In the genomic region with DNA sequence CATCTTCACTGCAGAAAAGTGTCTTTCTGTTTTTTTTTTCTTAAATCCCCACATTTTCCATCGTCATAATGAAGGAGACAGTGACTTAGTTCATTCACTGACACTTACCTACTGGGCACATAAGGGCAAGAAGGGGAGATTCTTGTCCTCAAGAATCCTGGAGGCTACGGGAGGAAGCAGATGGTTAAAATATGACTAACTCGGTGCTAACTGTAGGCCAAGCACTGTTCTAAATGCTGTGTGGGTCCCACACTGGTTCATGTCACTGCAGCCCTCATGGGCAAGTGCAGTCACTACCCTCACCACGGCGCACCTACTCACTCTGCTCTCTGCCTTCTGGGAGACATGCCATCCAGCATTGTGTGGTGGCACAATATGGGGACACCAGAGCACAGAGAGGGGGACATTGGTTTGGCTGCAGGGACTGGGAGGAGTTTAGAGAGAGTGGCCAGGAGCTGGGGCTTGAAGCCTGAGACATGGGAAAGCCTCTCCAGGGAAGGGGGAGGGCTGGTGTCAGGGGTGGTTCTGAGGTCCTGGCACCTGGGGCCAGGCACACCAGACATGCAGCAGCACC, we compare ENCODE assay signal across 22 cellular contexts.
DNase-seq lines count a peak whose midpoint lies in the region; ATAC-seq and TF ChIP-seq lines count a peak whose summit lies in the region.
"Had no signal": no experiment of that assay in that cellular context is flagged by ENCODE, and none has a peak within 500 bp of the region (broad histone marks: within the 10 kb centered on the region; RNA-seq: fewer than 3 reads in every experiment).

No MANE protein-coding gene starts in this region.

- no peaks in the 10 kb centered on the region for H3K9me3 ChIP-seq in right atrium auricular region
- H3K9me3 ChIP-seq: BLaER1 treated with 17β-estradiol and CSF1 and Interleukin-3, amounts not matched to agents 10 nM and 100 nM had no signal

- no peak overlapping the region for H3K27ac Mint-ChIP-seq in osteocyte (ENCODE audit: unreplicated experiment)
- H3K27ac Mint-ChIP-seq in activated T-helper 17 cell treated with anti-CD3 and anti-CD28 coated beads, Interleukin-2, amount 50 U/mL, for 72 hours = no peak overlapping the region
- H3K27ac Mint-ChIP-seq: B cell; CD4-positive, alpha-beta T cell; CD8-positive, alpha-beta memory T cell; H9 had no signal

- H3K36me3 Mint-ChIP-seq in osteocyte (ENCODE audit: unreplicated experiment) = no peaks in the 10 kb centered on the region
- no peaks in the 10 kb centered on the region for H3K36me3 Mint-ChIP-seq in activated T-helper 17 cell treated with anti-CD3 and anti-CD28 coated beads, Interleukin-2, amount 50 U/mL, for 72 hours (ENCODE audit: low read depth)
- H3K36me3 Mint-ChIP-seq: CD14-positive monocyte; CD8-positive, alpha-beta memory T cell had no signal

- H3K9me3 Mint-ChIP-seq in osteocyte (ENCODE audit: unreplicated experiment) = peaks cover 8% of the 10 kb centered on the region
- no peaks in the 10 kb centered on the region for H3K9me3 Mint-ChIP-seq in activated T-helper 17 cell treated with anti-CD3 and anti-CD28 coated beads, Interleukin-2, amount 50 U/mL, for 72 hours
- H3K9me3 Mint-ChIP-seq: CD14-positive monocyte; CD4-positive, alpha-beta T cell; CD8-positive, alpha-beta memory T cell; H9 had no signal

- DNase-seq in right atrium auricular region (ENCODE audit: low spot score) = peak; percentile 50
- DNase-seq in Right ventricle myocardium superior = no peak
- DNase-seq in islet precursor cell = peak; percentile 22
- peak; percentile 63 for DNase-seq in osteocyte (ENCODE audit: extremely low spot score, unreplicated experiment)
- no peak for DNase-seq in activated CD8-positive, alpha-beta memory T cell treated with anti-CD3 and anti-CD28 coated beads, Interleukin-2, amount 50 U/mL, for 48 hours
- DNase-seq in GM20000 (ENCODE audit: low spot score) = no peak
- DNase-seq: CD4-positive, alpha-beta T cell; CD8-positive, alpha-beta memory T cell; DMS 273 treated with DMSO at 0.1 percent for 48 hours; DMS79; EL; GDM1; GM23248; H9 had no signal

- no peak overlapping the region for H3K27ac ChIP-seq in right atrium auricular region
- H3K27ac ChIP-seq: 22Rv1; BLaER1 treated with 17β-estradiol and CSF1 and Interleukin-3, amounts not matched to agents 10 nM and 100 nM; GM23248 had no signal

- no peak overlapping the region for H3K4me3 Mint-ChIP-seq in osteocyte (ENCODE audit: unreplicated experiment)
- H3K4me3 Mint-ChIP-seq in activated T-helper 17 cell treated with anti-CD3 and anti-CD28 coated beads, Interleukin-2, amount 50 U/mL, for 72 hours = no peak overlapping the region
- H3K4me3 Mint-ChIP-seq: B cell; CD14-positive monocyte; CD4-positive, alpha-beta T cell; CD8-positive, alpha-beta memory T cell; H9 had no signal

- ATAC-seq in Right ventricle myocardium superior (ENCODE audit: poor library complexity) (no peak), GM18867 (IDR thresholded peaks at IDR 0.05; ENCODE audit: unreplicated experiment) (no peak)
- ATAC-seq in activated T-helper 17 cell treated with anti-CD3 and anti-CD28 coated beads, Interleukin-2, amount 50 U/mL, for 72 hours (replicated peaks) = no peak
- ATAC-seq: GM12878, HCT116 had no signal

- intact Hi-C loops in Right ventricle myocardium superior (cut with DNase I) = no loop called here

- no peaks in the 10 kb centered on the region for H3K36me3 ChIP-seq in right atrium auricular region
- H3K36me3 ChIP-seq: BLaER1 treated with 17β-estradiol and CSF1 and Interleukin-3, amounts not matched to agents 10 nM and 100 nM had no signal

- TF ChIP-seq CTCF in right atrium auricular region (IDR thresholded peaks at IDR 0.05) (no peak), osteocyte (IDR thresholded peaks at IDR 0.05) (no peak), GM20000 (IDR thresholded peaks at IDR 0.05; ENCODE audit: extremely low read depth, missing control alignments) (no peak)

- no peaks in the 10 kb centered on the region for H3K27me3 ChIP-seq in right atrium auricular region
- H3K27me3 ChIP-seq: BLaER1 treated with 17β-estradiol and CSF1 and Interleukin-3, amounts not matched to agents 10 nM and 100 nM had no signal

- no peaks in the 10 kb centered on the region for H3K4me1 ChIP-seq in right atrium auricular region
- H3K4me1 ChIP-seq: BLaER1 treated with 17β-estradiol and CSF1 and Interleukin-3, amounts not matched to agents 10 nM and 100 nM had no signal

- H3K27me3 Mint-ChIP-seq in osteocyte (ENCODE audit: unreplicated experiment) = no peaks in the 10 kb centered on the region
- H3K27me3 Mint-ChIP-seq in activated T-helper 17 cell treated with anti-CD3 and anti-CD28 coated beads, Interleukin-2, amount 50 U/mL, for 72 hours = no peaks in the 10 kb centered on the region
- H3K27me3 Mint-ChIP-seq: CD4-positive, alpha-beta T cell; CD8-positive, alpha-beta memory T cell had no signal

- no peaks in the 10 kb centered on the region for H3K4me1 Mint-ChIP-seq in osteocyte (ENCODE audit: unreplicated experiment)
- no peaks in the 10 kb centered on the region for H3K4me1 Mint-ChIP-seq in activated T-helper 17 cell treated with anti-CD3 and anti-CD28 coated beads, Interleukin-2, amount 50 U/mL, for 72 hours
- H3K4me1 Mint-ChIP-seq: B cell; CD14-positive monocyte; CD8-positive, alpha-beta memory T cell had no signal

- no peak overlapping the region for H3K4me3 ChIP-seq in right atrium auricular region
- H3K4me3 ChIP-seq: BLaER1 treated with 17β-estradiol and CSF1 and Interleukin-3, amounts not matched to agents 10 nM and 100 nM; GM12878; GM23248 had no signal

Comparison
In these comparisons a context has a peak if more than half of its experiments do, and no peak if none do; other contexts are left out.
1. DNase-seq: peak in right atrium auricular region (single experiment), islet precursor cell (single experiment) and osteocyte (single experiment); none in Right ventricle myocardium superior (single experiment), activated CD8-positive, alpha-beta memory T cell treated with anti-CD3 and anti-CD28 coated beads, Interleukin-2, amount 50 U/mL, for 48 hours (single experiment) and GM20000 (single experiment).